In genomic region chr12:32755654-32756475, GRCh38 we compare ENCODE assay signal across 8 cellular contexts. TPM values are rescaled to one million over a fixed set of nuclear protein-coding genes. Genes with fewer than 3 reads are reported as not detected.
DNase-seq lines count a peak whose midpoint lies in the region; ATAC-seq and TF ChIP-seq lines count a peak whose summit lies in the region.

Gene YARS2 (minus strand): TSS chr12:32755897. CDS start chr12:32755874, 23 bp downstream.

- H3K27me3 Mint-ChIP-seq in glutamatergic neuron (ENCODE audit: unreplicated experiment), result peaks cover 4% of the 10 kb centered on the region
- no peaks in the 10 kb centered on the region for H3K27me3 Mint-ChIP-seq in osteocyte (ENCODE audit: unreplicated experiment)

- H3K36me3 ChIP-seq in thyroid gland, result peaks cover 12 to 13% of the 10 kb centered on the region in 2 donors

- peaks cover 8 to 15% of the 10 kb centered on the region in 2 donors for H3K36me3 Mint-ChIP-seq in activated naive CD4-positive, alpha-beta T cell treated with anti-CD3 and anti-CD28 coated beads, Interleukin-2, amount 50 U/mL, for 72 hours
- H3K36me3 Mint-ChIP-seq in glutamatergic neuron (ENCODE audit: unreplicated experiment) (no peaks in the 10 kb centered on the region), osteocyte (ENCODE audit: unreplicated experiment) (peaks cover 18% of the 10 kb centered on the region)

- H3K4me3 Mint-ChIP-seq in glutamatergic neuron (ENCODE audit: unreplicated experiment), result peak within 1 kb of the TSS; percentile 91
- peak within 1 kb of the TSS; percentile 90 for H3K4me3 Mint-ChIP-seq in osteocyte (ENCODE audit: unreplicated experiment)

- H3K27ac ChIP-seq in thyroid gland, result peak within 1 kb of the TSS; percentile 65 to 99 (median 93)

- H3K9me3 Mint-ChIP-seq in activated naive CD4-positive, alpha-beta T cell treated with anti-CD3 and anti-CD28 coated beads, Interleukin-2, amount 50 U/mL, for 72 hours, result no peaks in the 10 kb centered on the region
- H3K9me3 Mint-ChIP-seq in glutamatergic neuron (ENCODE audit: unreplicated experiment) (peaks cover 4% of the 10 kb centered on the region), osteocyte (ENCODE audit: unreplicated experiment) (no peaks in the 10 kb centered on the region)

- ATAC-seq in HG02571 (IDR thresholded peaks at IDR 0.05; ENCODE audit: unreplicated experiment) (peak; percentile 92), SK-N-SH treated with all-trans-retinoic acid at 6 μM for 48 hours (peak; percentile 98)
- ATAC-seq in activated naive CD4-positive, alpha-beta T cell treated with anti-CD3 and anti-CD28 coated beads, Interleukin-2, amount 50 U/mL, for 72 hours, result peak; percentile 88 to 94

- TF ChIP-seq CTCF in glutamatergic neuron (IDR thresholded peaks at IDR 0.05; ENCODE audit: partially characterized antibody, unreplicated experiment) (peak; percentile 56), osteocyte (IDR thresholded peaks at IDR 0.05) (peak; percentile 94), thyroid gland (IDR thresholded peaks at IDR 0.05) (peak in 5 of 6 experiments; percentile 42 to 98 (median 86))

- H3K4me3 ChIP-seq in GM08714 (ENCODE audit: low read length) (peak within 1 kb of the TSS; percentile 83), thyroid gland (replicated peaks in 1 of 3) (peak within 1 kb of the TSS; percentile 61 to 90 (median 73))

- intact Hi-C loops in thyroid gland (cut with DNase I), result loop anchor here (5.0 kb wide), 1 partner anchor 1261 kb away; no protein-coding TSS in a partner anchor

- no peaks in the 10 kb centered on the region for H3K9me3 ChIP-seq in thyroid gland

- WGBS in thyroid gland, 2 donors, result 0% methylated on average over 32 to 37 of the region's 39 CpGs

- H3K4me1 ChIP-seq in thyroid gland, result peaks cover 9 to 12% of the 10 kb centered on the region in 2 donors

- H3K4me1 Mint-ChIP-seq in glutamatergic neuron (ENCODE audit: low read depth, unreplicated experiment) (peaks cover 10% of the 10 kb centered on the region), osteocyte (ENCODE audit: unreplicated experiment) (peaks cover 20% of the 10 kb centered on the region)

- no peaks in the 10 kb centered on the region for H3K27me3 ChIP-seq in thyroid gland

- peak; percentile 92 for DNase-seq in NCI-H1048 (lab: John Stamatoyannopoulos, UW)
- peak; percentile 79 to 90 for DNase-seq in activated naive CD4-positive, alpha-beta T cell treated with anti-CD3 and anti-CD28 coated beads, Interleukin-2, amount 50 U/mL, for 72 hours (ENCODE audit: low spot score in 2 of 2)
- DNase-seq in glutamatergic neuron, result peak; percentile 91
- peak; percentile 96 for DNase-seq in osteocyte (ENCODE audit: extremely low spot score, unreplicated experiment)
- DNase-seq in thyroid gland, result peak; percentile 96 to 97

- peak within 1 kb of the TSS; percentile 92 to 98 for H3K27ac Mint-ChIP-seq in activated naive CD4-positive, alpha-beta T cell treated with anti-CD3 and anti-CD28 coated beads, Interleukin-2, amount 50 U/mL, for 72 hours
- H3K27ac Mint-ChIP-seq in glutamatergic neuron (ENCODE audit: unreplicated experiment) (peak within 1 kb of the TSS; percentile 79), osteocyte (ENCODE audit: unreplicated experiment) (peak within 1 kb of the TSS; percentile 94)

- TF ChIP-seq POLR2A in thyroid gland (IDR thresholded peaks at IDR 0.05), result peak in 1 of 2 donors; percentile 73

TF ChIP-seq in SK-N-SH treated with all-trans-retinoic acid at 6 μM for 48 hours, 23 proteins besides CTCF, POLR2A, EP300 and RAD21:
- TF ChIP-seq ARNTL (CRISPR knock-in tag; IDR thresholded peaks at IDR 0.05; ENCODE audit: borderline replicate concordance, low read depth), result no peak
- TF ChIP-seq GLIS3 (CRISPR knock-in tag; IDR thresholded peaks at IDR 0.05), result no peak
- TF ChIP-seq TSHZ2 (CRISPR knock-in tag; IDR thresholded peaks at IDR 0.05), result no peak
- TF ChIP-seq PPARA (CRISPR knock-in tag; IDR thresholded peaks at IDR 0.05; ENCODE audit: borderline replicate concordance), result no peak
- 0 out of 2 replicates have a peak, but pooled peaks have one; percentile 17 for TF ChIP-seq ZNF565 (CRISPR knock-in tag; conservative IDR thresholded peaks at IDR 0.05; ENCODE audit: low read depth)

RNA-seq across cellular contexts. Expression of gene YARS2, which starts in this region (rescaled TPM):
- total RNA-seq in activated naive CD4-positive, alpha-beta T cell treated with anti-CD3 and anti-CD28 coated beads, Interleukin-2, amount 50 U/mL, for 72 hours, result 10 to 100 TPM; 18.0 to 28.8 TPM
- 10.0 TPM for total RNA-seq in glutamatergic neuron (ENCODE audit: unreplicated experiment)
- total RNA-seq in osteocyte, result 13.6 and 16.3 TPM in 2 replicates
- 10 to 100 TPM; 21.1 to 48.5 (median 25.3) TPM for total RNA-seq in thyroid gland

Comparison
In these comparisons a context has a peak if more than half of its experiments do, and no peak if none do; other contexts are left out.
1. Peak in every context shown above with its lines: DNase-seq, ATAC-seq, H3K4me3 ChIP-seq and H3K27ac ChIP-seq.